In the genomic region with DNA sequence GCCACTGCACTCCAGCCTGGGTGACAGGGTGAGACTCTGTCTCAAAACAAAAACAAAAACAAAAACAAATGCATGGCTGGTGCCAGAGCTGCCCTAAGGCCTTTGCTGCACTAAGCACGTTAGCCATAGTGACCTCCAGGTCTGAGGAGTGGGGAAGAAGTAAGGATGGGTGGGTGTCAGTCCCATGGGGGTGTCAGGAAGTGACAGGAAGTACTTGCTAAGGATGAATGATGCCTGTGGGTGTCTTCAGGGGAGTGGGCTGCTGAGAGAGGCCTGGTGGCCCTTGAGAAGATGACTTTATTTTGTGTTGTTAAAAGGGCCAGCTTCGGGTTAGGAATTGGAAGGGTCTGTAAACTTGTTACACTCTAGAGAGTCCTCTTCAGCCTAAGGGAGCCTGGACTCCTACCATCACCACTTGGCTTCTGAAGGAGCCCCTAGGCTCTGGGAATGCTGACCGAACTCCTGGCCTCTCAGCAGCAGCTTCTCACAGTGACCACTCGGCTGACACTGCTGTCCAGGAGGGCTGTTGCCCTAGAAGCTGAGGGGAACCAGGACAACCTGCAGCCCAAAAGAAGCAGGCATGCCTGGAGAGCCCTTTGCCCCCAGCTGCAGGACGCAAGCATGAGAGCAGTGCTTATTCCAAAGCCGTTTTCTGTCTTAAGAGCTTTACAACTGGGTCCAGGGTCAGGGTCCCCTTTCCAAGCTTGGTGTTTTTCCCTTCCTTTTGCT, we compare ENCODE assay signal across 16 cellular contexts.
DNase-seq lines count a peak whose midpoint lies in the region; ATAC-seq and TF ChIP-seq lines count a peak whose summit lies in the region.
"Had no signal": no experiment of that assay in that cellular context is flagged by ENCODE, and none has a peak within 500 bp of the region (broad histone marks: within the 10 kb centered on the region; RNA-seq: fewer than 3 reads in every experiment).

No MANE protein-coding gene starts in this region.

- H4K5ac ChIP-seq in mesendoderm (ENCODE audit: low read length) = no peak overlapping the region

- peak; percentile 72 for DNase-seq in esophagus muscularis mucosa (ENCODE audit: extremely low spot score)
- no peak for DNase-seq in mesendoderm
- DNase-seq in tibial artery = no peak
- no peak for DNase-seq in H4 (ENCODE audit: low spot score)
- no peak for DNase-seq in spleen
- no peak for DNase-seq in NCI-H187 treated with DMSO at 0.1 percent for 48 hours (lab: John Stamatoyannopoulos, UW)
- DNase-seq: HCEC 1CT, KBM-7, NCI-H1105 treated with DMSO at 0.1 percent for 48 hours, NCI-H1694, NCI-H2227 treated with DMSO at 0.1 percent for 48 hours, NCI-H510A treated with DMSO at 0.1 percent for 48 hours, NCI-H774 had no signal

- intact Hi-C loops in esophagus muscularis mucosa (cut with DNase I) (no loop called here), tibial artery (cut with DNase I; ENCODE audit: low total_unique reads) (no loop called here), spleen (cut with DNase I; ENCODE audit: low total_unique reads) (no loop called here)

- H3K4ac ChIP-seq in mesendoderm (ENCODE audit: low read depth, low read length) = no peak overlapping the region

- CTCF ChIA-PET in HEK293 (lab: Yijun Ruan, JAX) = no interaction called here

- no peak for TF ChIP-seq CTCF in HEK293 (tag by site-specific recombination; IDR thresholded peaks at IDR 0.05)
- TF ChIP-seq CTCF in esophagus muscularis mucosa (IDR thresholded peaks at IDR 0.05) = no peak
- no peak for TF ChIP-seq CTCF in tibial artery (IDR thresholded peaks at IDR 0.05)
- TF ChIP-seq CTCF in spleen (IDR thresholded peaks at IDR 0.05 in 8 of 11, conservative IDR thresholded peaks at IDR 0.05 in 3 of 11) = no peak

- no peak overlapping the region for H2BK120ac ChIP-seq in mesendoderm (ENCODE audit: low read depth, low read length)

- H3K9me3 ChIP-seq in HEK293 (ENCODE audit: control insufficient read depth, insufficient read depth, low read depth, low read length) = no peaks in the 10 kb centered on the region
- no peaks in the 10 kb centered on the region for H3K9me3 ChIP-seq in esophagus muscularis mucosa
- H3K9me3 ChIP-seq in tibial artery = no peaks in the 10 kb centered on the region
- H3K9me3 ChIP-seq in spleen = no peaks in the 10 kb centered on the region

- no peak overlapping the region for H3K4me2 ChIP-seq in mesendoderm (ENCODE audit: low read length)

- H3K27ac ChIP-seq in HEK293 (ENCODE audit: extremely low read depth, low read depth, low read length) = no peak overlapping the region
- H3K27ac ChIP-seq in esophagus muscularis mucosa (replicated peaks in 1 of 4) = no peak overlapping the region
- no peak overlapping the region for H3K27ac ChIP-seq in mesendoderm (ENCODE audit: low read depth, low read length)
- H3K27ac ChIP-seq in tibial artery = peak overlapping the region; percentile 79 to 85
- no peak overlapping the region for H3K27ac ChIP-seq in spleen

- H2BK5ac ChIP-seq in mesendoderm (ENCODE audit: low read length) = no peak overlapping the region

- H3K23ac ChIP-seq in mesendoderm (ENCODE audit: low read length) = no peak overlapping the region

- H3K4me3 ChIP-seq in HEK293 (ENCODE audit: low read depth, low read length) (no peak overlapping the region), esophagus muscularis mucosa (no peak overlapping the region), mesendoderm (ENCODE audit: low read length) (no peak overlapping the region), tibial artery (no peak overlapping the region), spleen (no peak overlapping the region)

- H3K56ac ChIP-seq in mesendoderm (ENCODE audit: low read length) = peak overlapping the region; percentile 37

- no peak overlapping the region for H2BK15ac ChIP-seq in mesendoderm (replicated peaks; ENCODE audit: low read depth)

- no peak overlapping the region for H3K18ac ChIP-seq in mesendoderm (ENCODE audit: low read length)

- H3K9ac ChIP-seq in mesendoderm (ENCODE audit: low read length) = no peak overlapping the region

- TF ChIP-seq POLR2A in esophagus muscularis mucosa (IDR thresholded peaks at IDR 0.05; ENCODE audit: low read depth) (no peak), spleen (IDR thresholded peaks at IDR 0.05) (no peak)

- no peaks in the 10 kb centered on the region for H3K79me1 ChIP-seq in mesendoderm (ENCODE audit: low read length)

- no peak overlapping the region for H4K8ac ChIP-seq in mesendoderm (ENCODE audit: low read depth, low read length)

- H3K36me3 ChIP-seq in HEK293 (ENCODE audit: control insufficient read depth in 2 of 2, insufficient read depth in 1 of 2, low read length in 2 of 2) (no peaks in the 10 kb centered on the region), esophagus muscularis mucosa (no peaks in the 10 kb centered on the region), mesendoderm (ENCODE audit: control insufficient read depth, insufficient read depth, low read length) (no peaks in the 10 kb centered on the region), tibial artery (no peaks in the 10 kb centered on the region), spleen (no peaks in the 10 kb centered on the region)

- 94% methylated on average over 6 of the region's 6 CpGs for WGBS in esophagus muscularis mucosa
- WGBS in mesendoderm (ENCODE audit: extremely low coverage, insufficient coverage, low lambda C conversion rate) = no CpG with 5 or more reads among the region's 6 CpGs
- 69 to 87% (median 84%) methylated on average over 6 of the region's 6 CpGs for WGBS in spleen, 5 donors

- POLR2A ChIA-PET in HEK293 (lab: Yijun Ruan, JAX) = no interaction called here

- no peak for TF ChIP-seq EP300 in esophagus muscularis mucosa (IDR thresholded peaks at IDR 0.05)

- no peaks in the 10 kb centered on the region for H3K27me3 ChIP-seq in esophagus muscularis mucosa
- H3K27me3 ChIP-seq in mesendoderm (ENCODE audit: insufficient read depth, low read length, poor library complexity) = no peaks in the 10 kb centered on the region
- no peaks in the 10 kb centered on the region for H3K27me3 ChIP-seq in tibial artery
- no peaks in the 10 kb centered on the region for H3K27me3 ChIP-seq in spleen (replicated peaks in 1 of 7)

- H3K4me1 ChIP-seq in HEK293 (ENCODE audit: control insufficient read depth, insufficient read depth, low read length) = peaks cover 3% of the 10 kb centered on the region
- peaks cover 0 to 21% (median 13%) of the 10 kb centered on the region in 4 donors for H3K4me1 ChIP-seq in esophagus muscularis mucosa
- H3K4me1 ChIP-seq in mesendoderm (ENCODE audit: control insufficient read depth, low read depth, low read length) = peaks cover 4% of the 10 kb centered on the region
- H3K4me1 ChIP-seq in tibial artery = peaks cover 0 to 54% (median 37%) of the 10 kb centered on the region in 4 donors
- peaks cover 0 to 5% (median 0%) of the 10 kb centered on the region in 6 donors for H3K4me1 ChIP-seq in spleen

- H2AK5ac ChIP-seq in mesendoderm (ENCODE audit: low read length) = no peak overlapping the region

- no peak for ATAC-seq in GM21360 (IDR thresholded peaks at IDR 0.05; ENCODE audit: unreplicated experiment)
- ATAC-seq: Right ventricle myocardium inferior had no signal

- H3K79me2 ChIP-seq in mesendoderm (ENCODE audit: control insufficient read depth, insufficient read depth, low read length) = no peaks in the 10 kb centered on the region

TF ChIP-seq in HEK293, 187 proteins besides CTCF, POLR2A, EP300 and RAD21:
- TF ChIP-seq ZFHX2 (tag by site-specific recombination; conservative IDR thresholded peaks at IDR 0.05) = peak; percentile 50
- TF ChIP-seq EGR2 (tag by site-specific recombination; IDR thresholded peaks at IDR 0.05; ENCODE audit: low read depth) = peak; percentile 52; the same call in 1 of the 2 replicates
- TF ChIP-seq ZNF639 (tag by site-specific recombination; IDR thresholded peaks at IDR 0.05) = no peak
- no peak for TF ChIP-seq ZIC2 (tag by site-specific recombination; IDR thresholded peaks at IDR 0.05)
- TF ChIP-seq YY2 (tag by site-specific recombination; IDR thresholded peaks at IDR 0.05) = no peak

Comparison
In these comparisons a context has a peak if more than half of its experiments do, and no peak if none do; other contexts are left out.
1. H3K27ac ChIP-seq: peak in tibial artery (2 of 2); none in HEK293 (single experiment), esophagus muscularis mucosa (0 of 4), mesendoderm (single experiment) and spleen (0 of 8).